In genomic region chr16:6190756-6191155, GRCh38 we compare ENCODE assay signal across 25 cellular contexts.
"Had no signal": no experiment of that assay in that cellular context is flagged by ENCODE, and none has a peak within 500 bp of the region (broad histone marks: within the 10 kb centered on the region; RNA-seq: fewer than 3 reads in every experiment).

No MANE protein-coding gene starts in this region.

- H3K9ac ChIP-seq: KMS-11, SK-N-SH had no signal

- H3K4me3 ChIP-seq: K562, SJSA1 had no signal

- H3K9me3 ChIP-seq: SK-N-SH had no signal

- DNase-seq: Kasumi-1, MM.1S, NCI-H1048, NCI-H1105, NCI-H1436 treated with DMSO at 0.1 percent for 48 hours, NCI-H187, NCI-H2029, NCI-H2081 treated with DMSO at 0.1 percent for 48 hours, NCI-H2171, NCI-H226, NCI-H446, NCI-H510A, NCI-H524 treated with DMSO at 0.1 percent for 48 hours, NCI-H69, NCI-H774, Right ventricle myocardium superior, RPMI8226, SIG-M5, SK-N-SH, SW 1271, T-cell had no signal

- H3K4me2 ChIP-seq: KMS-11, SK-N-SH had no signal

- ATAC-seq: K562, T-cell had no signal

- H3K36me3 ChIP-seq: SJSA1 had no signal

- H3K27me3 ChIP-seq: SJSA1 had no signal

- H3K4me1 ChIP-seq: SJSA1 had no signal

- H3K27ac ChIP-seq: HL-60, KMS-11, SJSA1 had no signal
